ENCODE assay signal across 4 cellular contexts in the genomic region with DNA sequence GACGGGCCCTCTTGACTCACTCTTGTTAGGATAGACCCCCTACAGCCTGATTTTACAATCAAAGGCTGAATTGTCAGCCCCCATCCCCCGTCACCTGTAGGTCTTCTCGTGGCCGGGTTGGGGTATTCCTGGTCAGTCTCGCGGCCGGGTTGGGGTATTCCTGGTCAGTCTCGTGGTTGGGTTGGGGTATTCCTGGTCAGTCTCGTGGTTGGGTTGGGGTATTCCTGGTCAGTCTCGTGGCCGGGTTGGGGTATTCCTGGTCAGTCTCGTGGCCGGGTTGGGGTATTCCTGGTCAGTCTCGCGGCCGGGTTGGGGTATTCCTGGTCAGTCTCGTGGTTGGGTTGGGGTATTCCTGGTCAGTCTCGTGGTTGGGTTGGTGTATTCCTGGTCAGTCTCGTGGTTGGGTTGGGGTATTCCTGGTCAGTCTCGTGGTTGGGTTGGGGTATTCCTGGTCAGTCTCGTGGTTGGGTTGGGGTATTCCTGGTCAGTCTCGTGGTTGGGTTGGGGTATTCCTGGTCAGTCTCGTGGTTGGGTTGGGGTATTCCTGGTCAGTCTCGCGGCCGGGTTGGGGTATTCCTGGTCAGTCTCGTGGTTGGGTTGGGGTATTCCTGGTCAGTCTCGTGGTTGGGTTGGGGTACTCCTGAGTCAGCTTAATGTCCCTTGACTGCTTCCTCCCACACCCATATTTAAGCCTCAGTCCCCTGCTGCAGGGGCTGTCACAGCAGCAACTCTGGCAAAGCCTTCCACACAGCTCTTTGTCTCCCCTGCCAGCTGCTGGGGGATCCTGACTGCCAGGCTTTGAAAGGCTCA. TPM values are rescaled to one million over a fixed set of nuclear protein-coding genes. Genes with fewer than 3 reads are reported as not detected.
"Had no signal": no experiment of that assay in that cellular context is flagged by ENCODE, and none has a peak within 500 bp of the region (broad histone marks: within the 10 kb centered on the region; RNA-seq: fewer than 3 reads in every experiment).

No MANE protein-coding gene starts in this region.

RNA-seq across cellular contexts. Expression of a gene that starts 40.7 kb away (rescaled TPM):
- total RNA-seq: fibroblast of villous mesenchyme, neural crest cell, occipital lobe, smooth muscle cell had no signal
